ENCODE assay signal across 23 cellular contexts in genomic region chr1:77509051-77509492, GRCh38.
DNase-seq lines count a peak whose midpoint lies in the region; ATAC-seq and TF ChIP-seq lines count a peak whose summit lies in the region.
"Had no signal": no experiment of that assay in that cellular context is flagged by ENCODE, and none has a peak within 500 bp of the region (broad histone marks: within the 10 kb centered on the region; RNA-seq: fewer than 3 reads in every experiment).

No MANE protein-coding gene starts in this region.

- no peaks in the 10 kb centered on the region for H3K4me1 Mint-ChIP-seq in activated T-helper 1 cell treated with anti-CD3 and anti-CD28 coated beads, Interleukin-12 subunit alpha, Interleukin-12 subunit beta, Interleukin-2, Interleukin-4 antibody, amounts not matched to agents 30 ng/mL and 10 ng/mL and 1 ng/mL, durations not matched to agents 14 hours and 24 hours and 36 hours (ENCODE audit: low read depth)
- H3K4me1 Mint-ChIP-seq: activated CD8-positive, alpha-beta memory T cell treated with anti-CD3 and anti-CD28 coated beads, Interleukin-2, amount 10 ng/mL, durations not matched to agents 7 days and 5 days; central memory CD8-positive, alpha-beta T cell had no signal

- H3K27ac Mint-ChIP-seq in activated T-helper 1 cell treated with anti-CD3 and anti-CD28 coated beads, Interleukin-12 subunit alpha, Interleukin-12 subunit beta, Interleukin-2, Interleukin-4 antibody, amounts not matched to agents 30 ng/mL and 10 ng/mL and 1 ng/mL, durations not matched to agents 14 hours and 24 hours and 36 hours = no peak overlapping the region
- H3K27ac Mint-ChIP-seq: activated CD8-positive, alpha-beta memory T cell treated with anti-CD3 and anti-CD28 coated beads, Interleukin-2, amount 10 ng/mL, durations not matched to agents 7 days and 5 days; T-helper 1 cell treated with Interleukin-12 subunit alpha and Interleukin-12 subunit beta and Interleukin-4 antibody, amounts not matched to agents 30 μg/mL and 1 μg/mL, for 36 hours had no signal

- no peaks in the 10 kb centered on the region for H3K36me3 Mint-ChIP-seq in activated T-helper 1 cell treated with anti-CD3 and anti-CD28 coated beads, Interleukin-12 subunit alpha, Interleukin-12 subunit beta, Interleukin-2, Interleukin-4 antibody, amounts not matched to agents 30 ng/mL and 10 ng/mL and 1 ng/mL, durations not matched to agents 14 hours and 24 hours and 36 hours (ENCODE audit: low read depth)
- H3K36me3 Mint-ChIP-seq: activated CD8-positive, alpha-beta memory T cell treated with anti-CD3 and anti-CD28 coated beads, Interleukin-2, amount 10 ng/mL, durations not matched to agents 7 days and 5 days had no signal

- no peak overlapping the region for H3K4me3 Mint-ChIP-seq in activated T-helper 1 cell treated with anti-CD3 and anti-CD28 coated beads, Interleukin-12 subunit alpha, Interleukin-12 subunit beta, Interleukin-2, Interleukin-4 antibody, amounts not matched to agents 30 ng/mL and 10 ng/mL and 1 ng/mL, durations not matched to agents 14 hours and 24 hours and 36 hours
- H3K4me3 Mint-ChIP-seq: activated CD8-positive, alpha-beta memory T cell treated with anti-CD3 and anti-CD28 coated beads, Interleukin-2, amount 10 ng/mL, durations not matched to agents 7 days and 5 days; activated T-cell treated with anti-CD3 and anti-CD28 coated beads, Interleukin-2, amount 50 U/mL, for 4 hours; central memory CD8-positive, alpha-beta T cell; T-helper 1 cell treated with Interleukin-12 subunit alpha and Interleukin-12 subunit beta and Interleukin-4 antibody, amounts not matched to agents 30 μg/mL and 1 μg/mL, for 36 hours had no signal

- peak overlapping the region; percentile 99 for H3K27ac ChIP-seq in VCaP
- H3K27ac ChIP-seq: BLaER1, HL-60, KMS-11, sigmoid colon, transverse colon had no signal

- intact Hi-C loops in activated T-helper 1 cell treated with anti-CD3 and anti-CD28 coated beads, Interleukin-12 subunit alpha, Interleukin-12 subunit beta, Interleukin-2, Interleukin-4 antibody, amounts not matched to agents 30 ng/mL and 10 ng/mL and 1 ng/mL, durations not matched to agents 14 hours and 24 hours and 36 hours (cut with micrococcal nuclease) = no loop called here

- TF ChIP-seq CTCF in VCaP (conservative IDR thresholded peaks at IDR 0.05) (no peak), fibroblast of villous mesenchyme (IDR thresholded peaks at IDR 0.05; ENCODE audit: insufficient read depth, low read depth, low read length) (no peak)

- no peaks in the 10 kb centered on the region for H3K27me3 Mint-ChIP-seq in activated T-helper 1 cell treated with anti-CD3 and anti-CD28 coated beads, Interleukin-12 subunit alpha, Interleukin-12 subunit beta, Interleukin-2, Interleukin-4 antibody, amounts not matched to agents 30 ng/mL and 10 ng/mL and 1 ng/mL, durations not matched to agents 14 hours and 24 hours and 36 hours (ENCODE audit: insufficient read depth)

- no peak for ATAC-seq in GM21423 (IDR thresholded peaks at IDR 0.05; ENCODE audit: unreplicated experiment)
- ATAC-seq: activated CD8-positive, alpha-beta memory T cell treated with anti-CD3 and anti-CD28 coated beads, Interleukin-2, amount 10 ng/mL, durations not matched to agents 7 days and 5 days; activated T-cell treated with anti-CD3 and anti-CD28 coated beads, Interleukin-2, amount 50 U/mL, for 4 hours; left lobe of liver had no signal

- H3K4me3 ChIP-seq in fibroblast of villous mesenchyme (ENCODE audit: low read depth, low read length) = no peak overlapping the region
- H3K4me3 ChIP-seq: BLaER1, sigmoid colon, transverse colon had no signal

- no peaks in the 10 kb centered on the region for H3K9me3 Mint-ChIP-seq in activated T-helper 1 cell treated with anti-CD3 and anti-CD28 coated beads, Interleukin-12 subunit alpha, Interleukin-12 subunit beta, Interleukin-2, Interleukin-4 antibody, amounts not matched to agents 30 ng/mL and 10 ng/mL and 1 ng/mL, durations not matched to agents 14 hours and 24 hours and 36 hours
- H3K9me3 Mint-ChIP-seq: activated T-cell treated with anti-CD3 and anti-CD28 coated beads, Interleukin-2, amount 50 U/mL, for 4 hours; central memory CD8-positive, alpha-beta T cell; T-helper 1 cell treated with Interleukin-12 subunit alpha and Interleukin-12 subunit beta and Interleukin-4 antibody, amounts not matched to agents 30 μg/mL and 1 μg/mL, for 36 hours had no signal

- peak; percentile 32 for DNase-seq in EH (ENCODE audit: low read depth)
- DNase-seq in fibroblast of villous mesenchyme (ENCODE audit: low read depth) = peak; percentile 23
- DNase-seq in putamen (ENCODE audit: low spot score) = peak; percentile 55
- DNase-seq in activated T-helper 1 cell treated with anti-CD3 and anti-CD28 coated beads, Interleukin-12 subunit alpha, Interleukin-12 subunit beta, Interleukin-2, Interleukin-4 antibody, amounts not matched to agents 30 ng/mL and 10 ng/mL and 1 ng/mL, durations not matched to agents 14 hours and 24 hours and 36 hours (ENCODE audit: low spot score) = no peak
- DNase-seq in activated gamma-delta T cell treated with Interleukin-2 at 50 U/mL for 16 hours = no peak
- DNase-seq in RPMI8226 = no peak
- DNase-seq: activated CD8-positive, alpha-beta memory T cell treated with anti-CD3 and anti-CD28 coated beads, Interleukin-2, amount 10 ng/mL, durations not matched to agents 7 days and 5 days; activated T-cell treated with anti-CD3 and anti-CD28 coated beads, Interleukin-2, amount 50 U/mL, for 4 hours; mesendoderm; NCI-H1436; NCI-H2081; NCI-H774; sigmoid colon; stimulated activated CD4-positive, alpha-beta T cell treated with anti-CD3 and anti-CD28 coated beads, Interleukin-4, amount 100 ng/mL, for 24 hours; transverse colon had no signal

Comparison
In these comparisons a context has a peak if more than half of its experiments do, and no peak if none do; other contexts are left out.
1. DNase-seq: peak in EH (single experiment), fibroblast of villous mesenchyme (single experiment) and putamen (single experiment); none in activated T-helper 1 cell treated with anti-CD3 and anti-CD28 coated beads, Interleukin-12 subunit alpha, Interleukin-12 subunit beta, Interleukin-2, Interleukin-4 antibody, amounts not matched to agents 30 ng/mL and 10 ng/mL and 1 ng/mL, durations not matched to agents 14 hours and 24 hours and 36 hours (single experiment), activated gamma-delta T cell treated with Interleukin-2 at 50 U/mL for 16 hours (single experiment) and RPMI8226 (single experiment).